Comparison of ENCODE assay signal across 19 cellular contexts in the genomic region with DNA sequence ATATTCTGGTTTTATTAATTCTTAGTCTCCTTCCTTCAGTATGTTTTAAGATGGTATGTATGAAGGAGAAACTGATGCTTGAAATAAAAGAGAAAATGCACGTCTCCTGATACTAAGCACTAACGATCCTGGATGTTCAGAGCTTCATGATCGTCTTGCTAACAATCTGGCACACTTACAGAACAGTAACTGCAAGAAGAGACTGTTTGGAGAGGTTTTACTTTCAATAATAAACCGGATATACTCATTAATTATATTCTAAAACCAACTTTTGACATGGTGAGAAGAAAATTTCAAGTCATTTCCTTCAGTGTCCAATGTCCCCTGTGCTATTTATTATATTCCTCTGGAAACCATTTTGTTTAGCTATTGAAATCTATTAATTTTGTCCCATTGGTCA.
"Had no signal": no experiment of that assay in that cellular context is flagged by ENCODE, and none has a peak within 500 bp of the region (broad histone marks: within the 10 kb centered on the region; RNA-seq: fewer than 3 reads in every experiment).

No MANE protein-coding gene starts in this region.

- DNase-seq: dermis blood vessel endothelial cell; dorsolateral prefrontal cortex; effector CD4-positive, alpha-beta T cell; effector memory CD4-positive, alpha-beta T cell; foreskin keratinocyte; glutamatergic neuron; head of caudate nucleus; heart right ventricle; hippocampal formation; left cardiac atrium; left lung; left ventricle myocardium superior; lower lobe of right lung; mesenchymal stem cell; mucosa of descending colon; naive B cell had no signal

- H3K27ac Mint-ChIP-seq: mesothelial cell of epicardium, naive B cell had no signal

- H3K4me1 ChIP-seq: esophagus muscularis mucosa, foreskin keratinocyte, heart right ventricle, left lung, lower lobe of right lung had no signal

- H3K27me3 Mint-ChIP-seq: naive B cell had no signal

- H3K4me1 Mint-ChIP-seq: mesothelial cell of epicardium, naive B cell had no signal

- H3K4me3 Mint-ChIP-seq: mesothelial cell of epicardium, naive B cell had no signal

- H3K27me3 ChIP-seq: dorsolateral prefrontal cortex, esophagus muscularis mucosa, foreskin keratinocyte, heart right ventricle, left lung had no signal

- H3K4me3 ChIP-seq: coronary artery, dorsolateral prefrontal cortex, esophagus muscularis mucosa, heart right ventricle, left lung, lower lobe of right lung, mucosa of descending colon had no signal

- H3K27ac ChIP-seq: coronary artery, dorsolateral prefrontal cortex, esophagus muscularis mucosa, foreskin keratinocyte, heart right ventricle, left lung, lower lobe of right lung had no signal

- H3K9me3 ChIP-seq: esophagus muscularis mucosa, heart right ventricle, left lung, lower lobe of right lung, mucosa of descending colon had no signal

- H3K36me3 Mint-ChIP-seq: mesothelial cell of epicardium, naive B cell had no signal

- ATAC-seq: foreskin keratinocyte, heart right ventricle, left cardiac atrium, left lung, left ventricle myocardium superior, lower lobe of right lung, mucosa of descending colon had no signal

- H3K36me3 ChIP-seq: esophagus muscularis mucosa, heart right ventricle, left lung, lower lobe of right lung had no signal
